Comparison of ENCODE assay signal across 28 cellular contexts in genomic region chr1:226785805-226786204, GRCh38.
"Had no signal": no experiment of that assay in that cellular context is flagged by ENCODE, and none has a peak within 500 bp of the region (broad histone marks: within the 10 kb centered on the region; RNA-seq: fewer than 3 reads in every experiment).

No MANE protein-coding gene starts in this region.

- DNase-seq: central memory CD4-positive, alpha-beta T cell; effector CD8-positive, alpha-beta T cell; endodermal cell; foreskin keratinocyte; glutamatergic neuron; hypothalamus; immature natural killer cell; islet precursor cell; kidney glomerular epithelial cell; mesenchymal stem cell; midbrain; naive thymus-derived CD8-positive, alpha-beta T cell; nephron progenitor cell; nucleus accumbens; right lobe of liver; stimulated activated CD4-positive, alpha-beta T cell treated with anti-CD3 and anti-CD28 coated beads, Interleukin-12 subunit alpha, Interleukin-12 subunit beta, amount 100 ng/mL, for 4 hours; stimulated activated CD4-positive, alpha-beta T cell treated with anti-CD3 and anti-CD28 coated beads, Interleukin-1b, Interleukin-23, amount 100 ng/mL, for 48 hours; stimulated activated CD4-positive, alpha-beta T cell treated with anti-CD3 and anti-CD28 coated beads, Interleukin-4, amount 100 ng/mL, for 1 hour; stimulated activated CD8-positive, alpha-beta memory T cell treated with anti-CD3 and anti-CD28 coated beads, Interleukin-4, amount 100 ng/mL, for 48 hours; stimulated activated naive CD4-positive, alpha-beta T cell; stimulated activated naive CD8-positive, alpha-beta T cell treated with anti-CD3 and anti-CD28 coated beads, Interleukin-15, amount 100 ng/mL, for 72 hours; testis; tibial artery; upper lobe of left lung had no signal

- H3K4me1 ChIP-seq: foreskin keratinocyte, prostate gland, right lobe of liver, testis, tibial artery, upper lobe of left lung had no signal

- ATAC-seq: esophagus mucosa; foreskin keratinocyte; naive thymus-derived CD8-positive, alpha-beta T cell; right lobe of liver; stimulated activated naive CD8-positive, alpha-beta T cell treated with anti-CD3 and anti-CD28 coated beads, Interleukin-15, amount 100 ng/mL, for 72 hours had no signal

- H3K27me3 ChIP-seq: right lobe of liver, testis, tibial artery, upper lobe of left lung had no signal

- H3K27ac ChIP-seq: epithelial cell of prostate, foreskin keratinocyte, right lobe of liver, testis, tibial artery, upper lobe of left lung had no signal

- H3K4me3 ChIP-seq: prostate gland, right lobe of liver, smooth muscle cell, testis, tibial artery, upper lobe of left lung had no signal

- H3K9me3 ChIP-seq: prostate gland, right lobe of liver, testis, tibial artery, upper lobe of left lung had no signal

- H3K36me3 ChIP-seq: prostate gland, right lobe of liver, tibial artery, upper lobe of left lung had no signal
